In the genomic region with DNA sequence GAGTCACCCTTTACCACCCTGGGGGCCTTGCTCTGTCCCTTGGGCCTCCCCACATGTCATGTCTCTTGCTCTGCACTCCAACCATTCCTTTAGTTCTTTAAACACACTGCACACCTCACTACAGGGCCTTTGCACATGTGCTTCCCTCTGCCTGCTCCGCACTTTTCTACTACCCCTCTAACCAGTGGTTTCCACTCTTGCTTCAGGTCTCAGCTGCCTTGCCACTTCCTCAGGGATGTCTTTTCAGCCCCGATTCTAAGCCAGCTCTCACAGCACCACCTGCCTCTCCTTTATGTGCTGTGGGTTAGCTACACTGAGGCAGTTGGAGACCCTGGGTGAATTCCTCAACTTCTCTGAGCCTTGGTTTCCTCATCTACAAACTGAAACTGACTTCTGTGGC, we compare ENCODE assay signal across 19 cellular contexts. TPM values are rescaled to one million over a fixed set of nuclear protein-coding genes. Genes with fewer than 3 reads are reported as not detected.
DNase-seq lines count a peak whose midpoint lies in the region; FAIRE-seq and TF ChIP-seq lines count a peak whose summit lies in the region.
"Had no signal": no experiment of that assay in that cellular context is flagged by ENCODE, and none has a peak within 500 bp of the region (broad histone marks: within the 10 kb centered on the region; RNA-seq: fewer than 3 reads in every experiment).

No MANE protein-coding gene starts in this region.

- intact Hi-C loops in spleen (cut with DNase I; ENCODE audit: low total_unique reads): no loop called here

- TF ChIP-seq POLR2A in NB4 (IDR thresholded peaks at IDR 0.05; ENCODE audit: extremely low read depth, insufficient read length) (no peak), spleen (IDR thresholded peaks at IDR 0.05) (no peak)

- no peaks in the 10 kb centered on the region for H3K27me3 ChIP-seq in BLaER1
- no peaks in the 10 kb centered on the region for H3K27me3 ChIP-seq in bronchial epithelial cell (ENCODE audit: control insufficient read depth, insufficient read depth, low read length)
- H3K27me3 ChIP-seq in spleen (replicated peaks in 1 of 7): no peaks in the 10 kb centered on the region

- TF ChIP-seq CTCF in HEK293 (tag by site-specific recombination; IDR thresholded peaks at IDR 0.05) (no peak), NB4 (IDR thresholded peaks at IDR 0.05; ENCODE audit: low read depth, low read length) (no peak), bronchial epithelial cell (IDR thresholded peaks at IDR 0.05; ENCODE audit: insufficient read depth, low read length, severe bottlenecking) (no peak), spleen (IDR thresholded peaks at IDR 0.05 in 8 of 11, conservative IDR thresholded peaks at IDR 0.05 in 3 of 11) (no peak)

- CTCF ChIA-PET in HEK293 (lab: Yijun Ruan, JAX): no interaction called here

- 64 to 87% (median 84%) methylated on average over 2 of the region's 2 CpGs for WGBS in spleen, 5 donors

- POLR2A ChIA-PET in HEK293 (lab: Yijun Ruan, JAX): no interaction called here

- H3K4me3 ChIP-seq in BLaER1 (no peak overlapping the region), HEK293 (ENCODE audit: low read depth, low read length) (no peak overlapping the region), NB4 (ENCODE audit: low read depth, low read length) (no peak overlapping the region), bronchial epithelial cell (ENCODE audit: low read depth, low read length) (no peak overlapping the region), spleen (no peak overlapping the region)

- peaks cover 10% of the 10 kb centered on the region for H3K9me3 ChIP-seq in BLaER1
- no peaks in the 10 kb centered on the region for H3K9me3 ChIP-seq in HEK293 (ENCODE audit: control insufficient read depth, insufficient read depth, low read depth, low read length)
- H3K9me3 ChIP-seq in spleen: peaks cover 0 to 10% (median 7%) of the 10 kb centered on the region in 8 donors

- H3K36me3 ChIP-seq in BLaER1 (peaks cover 72% of the 10 kb centered on the region), HEK293 (ENCODE audit: control insufficient read depth in 2 of 2, insufficient read depth in 1 of 2, low read length in 2 of 2) (peaks cover 0 to 61% of the 10 kb centered on the region in 2 experiments; a peak in 2 of 3 replicates), bronchial epithelial cell (ENCODE audit: control insufficient read depth, insufficient read depth, low read length) (peaks cover 5% of the 10 kb centered on the region), spleen (peaks cover 0 to 40% (median 2%) of the 10 kb centered on the region in 6 donors)

- peak; percentile 80 for FAIRE-seq in bronchial epithelial cell (lab: Jason Lieb, UNC)
- FAIRE-seq: A204.1, GM12892, GM18507, H1 had no signal

- H3K4me2 ChIP-seq in BLaER1: peak overlapping the region; percentile 34; the same call in 1 of the 2 replicates

- peak; percentile 44 for DNase-seq in NB4 (ENCODE audit: low read depth)
- no peak for DNase-seq in bronchial epithelial cell (ENCODE audit: low read depth)
- no peak for DNase-seq in NCI-H1694 (lab: John Stamatoyannopoulos, UW)
- DNase-seq in spleen: no peak
- DNase-seq in NCI-H2107 (lab: John Stamatoyannopoulos, UW): no peak
- DNase-seq: ACHN; CD4-positive, alpha-beta memory T cell; DMS153; DMS79; GDM1; H9 had no signal

- no peaks in the 10 kb centered on the region for H4K20me1 ChIP-seq in BLaER1

- no peak overlapping the region for H3K9ac ChIP-seq in BLaER1

- H3K4me1 ChIP-seq in BLaER1 (peaks cover 15% of the 10 kb centered on the region), HEK293 (ENCODE audit: control insufficient read depth, insufficient read depth, low read length) (no peaks in the 10 kb centered on the region), spleen (no peaks in the 10 kb centered on the region)

- no peak overlapping the region for H3K27ac ChIP-seq in BLaER1
- H3K27ac ChIP-seq in HEK293 (ENCODE audit: extremely low read depth, low read depth, low read length): no peak overlapping the region
- no peak overlapping the region for H3K27ac ChIP-seq in spleen

TF ChIP-seq in HEK293, 187 proteins besides CTCF, POLR2A, EP300 and RAD21:
- TF ChIP-seq ZNF623 (tag by site-specific recombination; IDR thresholded peaks at IDR 0.05) (peak; percentile 22; the same call in 1 of the 2 replicates), ZNF654 (tag by site-specific recombination; IDR thresholded peaks at IDR 0.05; ENCODE audit: low read depth) (no peak), ZNF664 (tag by site-specific recombination; IDR thresholded peaks at IDR 0.05) (no peak), YY2 (tag by site-specific recombination; IDR thresholded peaks at IDR 0.05) (no peak), MYNN (tag by site-specific recombination; IDR thresholded peaks at IDR 0.05; ENCODE audit: borderline replicate concordance) (no peak)
- TF ChIP-seq, protein P1, sequence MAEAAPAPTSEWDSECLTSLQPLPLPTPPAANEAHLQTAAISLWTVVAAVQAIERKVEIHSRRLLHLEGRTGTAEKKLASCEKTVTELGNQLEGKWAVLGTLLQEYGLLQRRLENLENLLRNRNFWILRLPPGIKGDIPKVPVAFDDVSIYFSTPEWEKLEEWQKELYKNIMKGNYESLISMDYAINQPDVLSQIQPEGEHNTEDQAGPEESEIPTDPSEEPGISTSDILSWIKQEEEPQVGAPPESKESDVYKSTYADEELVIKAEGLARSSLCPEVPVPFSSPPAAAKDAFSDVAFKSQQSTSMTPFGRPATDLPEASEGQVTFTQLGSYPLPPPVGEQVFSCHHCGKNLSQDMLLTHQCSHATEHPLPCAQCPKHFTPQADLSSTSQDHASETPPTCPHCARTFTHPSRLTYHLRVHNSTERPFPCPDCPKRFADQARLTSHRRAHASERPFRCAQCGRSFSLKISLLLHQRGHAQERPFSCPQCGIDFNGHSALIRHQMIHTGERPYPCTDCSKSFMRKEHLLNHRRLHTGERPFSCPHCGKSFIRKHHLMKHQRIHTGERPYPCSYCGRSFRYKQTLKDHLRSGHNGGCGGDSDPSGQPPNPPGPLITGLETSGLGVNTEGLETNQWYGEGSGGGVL (tag by site-specific recombination; IDR thresholded peaks at IDR 0.05): no peak
- TF ChIP-seq, protein P2, sequence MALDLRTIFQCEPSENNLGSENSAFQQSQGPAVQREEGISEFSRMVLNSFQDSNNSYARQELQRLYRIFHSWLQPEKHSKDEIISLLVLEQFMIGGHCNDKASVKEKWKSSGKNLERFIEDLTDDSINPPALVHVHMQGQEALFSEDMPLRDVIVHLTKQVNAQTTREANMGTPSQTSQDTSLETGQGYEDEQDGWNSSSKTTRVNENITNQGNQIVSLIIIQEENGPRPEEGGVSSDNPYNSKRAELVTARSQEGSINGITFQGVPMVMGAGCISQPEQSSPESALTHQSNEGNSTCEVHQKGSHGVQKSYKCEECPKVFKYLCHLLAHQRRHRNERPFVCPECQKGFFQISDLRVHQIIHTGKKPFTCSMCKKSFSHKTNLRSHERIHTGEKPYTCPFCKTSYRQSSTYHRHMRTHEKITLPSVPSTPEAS (tag by site-specific recombination; IDR thresholded peaks at IDR 0.05): no peak

RNA-seq across cellular contexts. Expression of a gene that starts 34.6 kb away (rescaled TPM):
- not detected in 2 replicates for total RNA-seq in bronchial epithelial cell
- under 1 TPM in 1 of 7 donors, not detected in 6; 0.32 TPM for total RNA-seq in spleen
- polyA plus RNA-seq in spleen: under 1 TPM in 2 of 3 donors, not detected in 1; 0.03 to 0.07 TPM
- total RNA-seq: CD4-positive, alpha-beta memory T cell; HT-29 had no signal
- polyA plus RNA-seq: CD14-positive monocyte; CD4-positive, alpha-beta memory T cell had no signal

RNA-seq across cellular contexts. Expression of a gene that starts 53.0 kb away (rescaled TPM):
- total RNA-seq in bronchial epithelial cell (20.1 and 32.1 TPM in 2 replicates), spleen (1 to 10 TPM; 5.2 to 9.4 (median 7.0) TPM)
- 1 to 10 TPM; 4.9 to 8.2 (median 7.7) TPM for polyA plus RNA-seq in spleen
